In genomic region chr14:68898248-68899032, GRCh38 we compare ENCODE assay signal across 11 cellular contexts.
A peak's percentile ranks its signal among the peaks of the same experiment; 100 is the strongest.
DNase-seq lines count a peak whose midpoint lies in the region; ATAC-seq, FAIRE-seq and TF ChIP-seq lines count a peak whose summit lies in the region.
"Had no signal": no experiment of that assay in that cellular context is flagged by ENCODE, and none has a peak within 500 bp of the region (broad histone marks: within the 10 kb centered on the region; RNA-seq: fewer than 3 reads in every experiment).

No MANE protein-coding gene starts in this region.

- TF ChIP-seq CTCF in HepG2 (CRISPR knock-in tag; IDR thresholded peaks at IDR 0.05) (no peak), thoracic aorta (IDR thresholded peaks at IDR 0.05) (no peak)

- no peak for DNase-seq in activated CD4-positive, alpha-beta memory T cell treated with anti-CD3 and anti-CD28 coated beads, Interleukin-2, amount 10 ng/mL, durations not matched to agents 7 days and 5 days
- no peak for DNase-seq in activated CD4-positive, alpha-beta memory T cell treated with anti-CD3 and anti-CD28 coated beads for 36 hours
- DNase-seq in activated naive CD8-positive, alpha-beta T cell treated with anti-CD3 and anti-CD28 coated beads for 36 hours, result no peak
- DNase-seq in HepG2 (ENCODE audit: low spot score) (no peak), thoracic aorta (ENCODE audit: low spot score) (no peak), NCI-H1694 (lab: John Stamatoyannopoulos, UW) (no peak), DMS79 (lab: John Stamatoyannopoulos, UW) (no peak), NCI-H446 treated with DMSO at 0.1 percent for 48 hours (lab: John Stamatoyannopoulos, UW) (no peak)
- DNase-seq: ACHN, DMS153 had no signal

- no peak overlapping the region for H3K9ac ChIP-seq in HepG2 (ENCODE audit: insufficient read depth, low read depth, low read length)

- no peaks in the 10 kb centered on the region for H3K27me3 Mint-ChIP-seq in activated CD4-positive, alpha-beta memory T cell treated with anti-CD3 and anti-CD28 coated beads, Interleukin-2, amount 10 ng/mL, durations not matched to agents 7 days and 5 days
- H3K27me3 Mint-ChIP-seq in activated CD4-positive, alpha-beta memory T cell treated with anti-CD3 and anti-CD28 coated beads for 36 hours, result no peaks in the 10 kb centered on the region
- peaks cover 6% of the 10 kb centered on the region for H3K27me3 Mint-ChIP-seq in activated naive CD8-positive, alpha-beta T cell treated with anti-CD3 and anti-CD28 coated beads for 36 hours

- no peak for TF ChIP-seq RAD21 in HepG2 (CRISPR knock-in tag; IDR thresholded peaks at IDR 0.05)

- H3K9me3 ChIP-seq in HepG2 (ENCODE audit: low read length), result no peaks in the 10 kb centered on the region
- no peaks in the 10 kb centered on the region for H3K9me3 ChIP-seq in thoracic aorta

- no peak for FAIRE-seq in HepG2 (lab: Jason Lieb, UNC)

- H3K4me1 Mint-ChIP-seq in activated CD4-positive, alpha-beta memory T cell treated with anti-CD3 and anti-CD28 coated beads, Interleukin-2, amount 10 ng/mL, durations not matched to agents 7 days and 5 days, result peaks cover 12% of the 10 kb centered on the region
- H3K4me1 Mint-ChIP-seq in activated CD4-positive, alpha-beta memory T cell treated with anti-CD3 and anti-CD28 coated beads for 36 hours (ENCODE audit: low read depth), result peaks cover 12% of the 10 kb centered on the region
- H3K4me1 Mint-ChIP-seq in activated naive CD8-positive, alpha-beta T cell treated with anti-CD3 and anti-CD28 coated beads for 36 hours, result peaks cover 36% of the 10 kb centered on the region
- H3K4me1 Mint-ChIP-seq: neural crest cell had no signal

- no peak for TF ChIP-seq POLR2A in HepG2 (IDR thresholded peaks at IDR 0.05; ENCODE audit: insufficient read depth in 1 of 2, low read depth in 2 of 2, low read length in 2 of 2)

- H3K4me1 ChIP-seq in HepG2 (ENCODE audit: insufficient read depth, low read length) (no peaks in the 10 kb centered on the region), thoracic aorta (ENCODE audit: control insufficient read depth in 1 of 2, low read depth in 2 of 2) (peaks cover 7 to 95% of the 10 kb centered on the region in 2 donors)

- CTCF ChIA-PET in activated CD4-positive, alpha-beta memory T cell treated with anti-CD3 and anti-CD28 coated beads, Interleukin-2, amount 10 ng/mL, durations not matched to agents 7 days and 5 days (lab: Charles Lee), result interaction anchor here (1.4 to 1.5 kb wide), 2 partner anchors 13 to 36 kb away, joined by 4 to 6 read pairs; no protein-coding TSS in a partner anchor
- CTCF ChIA-PET in activated CD4-positive, alpha-beta memory T cell treated with anti-CD3 and anti-CD28 coated beads for 36 hours (lab: Charles Lee), result interaction anchor here (1.8 kb wide), 1 partner anchor 14 kb away, joined by 13 read pairs; no protein-coding TSS in a partner anchor
- CTCF ChIA-PET in HepG2 (lab: Yijun Ruan, JAX; ENCODE audit: low intra/inter-chr PET ratio, low total read pairs), result no interaction called here

- H3K27ac Mint-ChIP-seq in activated CD4-positive, alpha-beta memory T cell treated with anti-CD3 and anti-CD28 coated beads, Interleukin-2, amount 10 ng/mL, durations not matched to agents 7 days and 5 days, result peak overlapping the region; percentile 33
- H3K27ac Mint-ChIP-seq in activated CD4-positive, alpha-beta memory T cell treated with anti-CD3 and anti-CD28 coated beads for 36 hours, result no peak overlapping the region
- H3K27ac Mint-ChIP-seq in activated naive CD8-positive, alpha-beta T cell treated with anti-CD3 and anti-CD28 coated beads for 36 hours, result peak overlapping the region; percentile 76

- in situ Hi-C loops in HepG2 (cut with HindIII; ENCODE audit: extremely low pct_ligation_motif_present, low pct_unique_long_range_greater_than_20kb), result no loop called here

- H3K27ac ChIP-seq in HepG2 (ENCODE audit: extremely low read length, insufficient read depth, low read length), result no peak overlapping the region
- peak overlapping the region; percentile 67 to 80 for H3K27ac ChIP-seq in thoracic aorta

- H3K4me3 ChIP-seq in HepG2 (replicated peaks in 1 of 3; ENCODE audit: insufficient read depth in 1 of 3, low read depth in 2 of 3, low read length in 3 of 3) (no peak overlapping the region), thoracic aorta (no peak overlapping the region)

- intact Hi-C loops in activated CD4-positive, alpha-beta memory T cell treated with anti-CD3 and anti-CD28 coated beads for 36 hours (cut with micrococcal nuclease), result no loop called here
- intact Hi-C loops in HepG2 (cut with micrococcal nuclease; ENCODE audit: unreplicated experiment), result no loop called here

- H3K9me3 Mint-ChIP-seq in activated CD4-positive, alpha-beta memory T cell treated with anti-CD3 and anti-CD28 coated beads, Interleukin-2, amount 10 ng/mL, durations not matched to agents 7 days and 5 days, result peaks cover 2% of the 10 kb centered on the region
- H3K9me3 Mint-ChIP-seq in activated CD4-positive, alpha-beta memory T cell treated with anti-CD3 and anti-CD28 coated beads for 36 hours, result no peaks in the 10 kb centered on the region
- H3K9me3 Mint-ChIP-seq in activated naive CD8-positive, alpha-beta T cell treated with anti-CD3 and anti-CD28 coated beads for 36 hours, result no peaks in the 10 kb centered on the region
- H3K9me3 Mint-ChIP-seq: neural crest cell had no signal

- ATAC-seq in HepG2 (no peak), thoracic aorta (ENCODE audit: insufficient number of reproducible peaks, low FRiP score, low read depth) (no peak)

- H3K4me2 ChIP-seq in HepG2 (ENCODE audit: low read depth, low read length), result no peak overlapping the region

- H3K27me3 ChIP-seq in HepG2 (ENCODE audit: control insufficient read depth in 1 of 2, insufficient read depth in 2 of 2, low read length in 2 of 2), result no peaks in the 10 kb centered on the region
- no peaks in the 10 kb centered on the region for H3K27me3 ChIP-seq in thoracic aorta (replicated peaks; ENCODE audit: insufficient read depth)

- no peaks in the 10 kb centered on the region for H3K79me2 ChIP-seq in HepG2 (ENCODE audit: insufficient read depth, low read length)

- no TSS peak for BruUV-seq in HepG2 (replicated peaks; lab: Mats Ljungman, UMichigan)

- H3K36me3 Mint-ChIP-seq in activated CD4-positive, alpha-beta memory T cell treated with anti-CD3 and anti-CD28 coated beads, Interleukin-2, amount 10 ng/mL, durations not matched to agents 7 days and 5 days (ENCODE audit: low read depth), result peaks cover 10% of the 10 kb centered on the region
- peaks cover 22% of the 10 kb centered on the region for H3K36me3 Mint-ChIP-seq in activated CD4-positive, alpha-beta memory T cell treated with anti-CD3 and anti-CD28 coated beads for 36 hours
- H3K36me3 Mint-ChIP-seq in activated naive CD8-positive, alpha-beta T cell treated with anti-CD3 and anti-CD28 coated beads for 36 hours, result peaks cover 47% of the 10 kb centered on the region

- H3K4me3 Mint-ChIP-seq in activated CD4-positive, alpha-beta memory T cell treated with anti-CD3 and anti-CD28 coated beads, Interleukin-2, amount 10 ng/mL, durations not matched to agents 7 days and 5 days, result no peak overlapping the region
- no peak overlapping the region for H3K4me3 Mint-ChIP-seq in activated CD4-positive, alpha-beta memory T cell treated with anti-CD3 and anti-CD28 coated beads for 36 hours
- H3K4me3 Mint-ChIP-seq in activated naive CD8-positive, alpha-beta T cell treated with anti-CD3 and anti-CD28 coated beads for 36 hours, result no peak overlapping the region
- H3K4me3 Mint-ChIP-seq: neural crest cell had no signal

- H2AFZ ChIP-seq in HepG2 (ENCODE audit: low read length), result no peak overlapping the region

- 77% methylated on average over 10 of the region's 13 CpGs for WGBS in HepG2 (ENCODE audit: low lambda C conversion rate)

- no peak for TF ChIP-seq EP300 in HepG2 (IDR thresholded peaks at IDR 0.05; ENCODE audit: low read depth in 2 of 2, low read length in 2 of 2)
- TF ChIP-seq EP300 in HepG2 (CRISPR knock-in tag; IDR thresholded peaks at IDR 0.05; ENCODE audit: borderline replicate concordance), result no peak

- POLR2A ChIA-PET in activated CD4-positive, alpha-beta memory T cell treated with anti-CD3 and anti-CD28 coated beads, Interleukin-2, amount 10 ng/mL, durations not matched to agents 7 days and 5 days (lab: Charles Lee), result interaction anchor here (0.7 kb wide), 1 partner anchor 14 kb away, joined by 3 read pairs; no protein-coding TSS in a partner anchor
- POLR2A ChIA-PET in activated CD4-positive, alpha-beta memory T cell treated with anti-CD3 and anti-CD28 coated beads for 36 hours (lab: Charles Lee), result no interaction called here
- POLR2A ChIA-PET in HepG2 (lab: Yijun Ruan, JAX), result no interaction called here

- no peaks in the 10 kb centered on the region; the same call in 1 of the 2 replicates for H4K20me1 ChIP-seq in HepG2 (ENCODE audit: insufficient read depth, low read length)

- H3K36me3 ChIP-seq in HepG2 (replicated peaks in 1 of 2; ENCODE audit: control insufficient read depth in 1 of 2, insufficient read depth in 2 of 2, low read length in 2 of 2) (peaks cover 55 to 93% of the 10 kb centered on the region in 2 experiments), thoracic aorta (peaks cover 51% of the 10 kb centered on the region)

TF ChIP-seq in HepG2, 621 proteins besides CTCF, POLR2A, EP300 and RAD21:
- TF ChIP-seq TARDBP (CRISPR knock-in tag; IDR thresholded peaks at IDR 0.05) (0 out of 2 replicates have a peak, but pooled peaks have one; percentile 2), RBM22 (optimal IDR thresholded peaks at IDR 0.05; ENCODE audit: low read length) (peak; percentile 76), NFATC3 (CRISPR knock-in tag; IDR thresholded peaks at IDR 0.05) (no peak), ZNF333 (CRISPR knock-in tag; IDR thresholded peaks at IDR 0.05; ENCODE audit: borderline replicate concordance) (no peak), HINFP (CRISPR knock-in tag; IDR thresholded peaks at IDR 0.05; ENCODE audit: low read depth) (no peak)
TF ChIP-seq in HepG2: peak in this region for 2.
